ENCODE assay signal across 8 cellular contexts in the genomic region with DNA sequence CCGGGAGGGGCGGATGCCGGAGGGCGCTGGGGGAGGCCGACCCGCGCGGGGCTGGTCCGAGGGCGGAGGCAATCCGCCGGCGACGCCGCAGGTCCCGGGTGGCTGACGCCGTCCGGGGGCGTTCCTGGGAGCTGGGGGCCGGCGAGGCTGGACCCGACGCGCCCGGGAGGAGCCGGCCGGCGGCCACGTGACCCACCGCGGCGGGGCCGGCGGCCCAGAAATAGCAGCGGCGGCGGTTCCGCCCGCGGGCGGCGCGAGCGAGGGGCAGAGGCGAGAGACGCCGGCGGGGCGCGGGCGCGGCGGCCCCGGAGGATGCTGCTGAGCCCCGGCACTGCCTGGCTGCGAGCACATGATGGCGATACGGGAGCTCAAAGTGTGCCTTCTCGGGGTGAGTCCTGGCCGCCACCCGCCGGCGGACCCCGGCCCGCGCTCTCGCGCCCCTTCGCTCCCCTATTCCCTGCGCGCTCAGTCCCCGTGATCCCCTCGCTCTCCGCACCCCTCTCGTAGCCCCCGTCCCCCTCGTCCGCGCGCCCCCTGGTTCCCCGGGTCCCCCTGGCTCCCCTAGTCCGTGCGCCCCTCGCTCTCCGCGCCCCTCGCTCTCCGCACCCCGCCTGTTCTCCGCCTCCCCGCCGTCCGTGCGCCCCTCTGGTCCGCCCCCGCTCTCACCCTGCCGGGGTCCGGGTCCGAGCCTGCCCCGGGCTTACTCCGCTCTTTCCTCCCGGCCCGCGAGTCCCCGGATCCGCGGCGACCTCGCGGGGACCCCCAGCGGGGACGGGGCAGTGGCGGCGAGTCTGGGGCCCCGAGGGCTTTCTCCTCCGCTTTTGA. TPM values are rescaled to one million over a fixed set of nuclear protein-coding genes. Genes with fewer than 3 reads are reported as not detected.
A peak's percentile ranks its signal among the peaks of the same experiment; 100 is the strongest.
DNase-seq lines count a peak whose midpoint lies in the region; ATAC-seq and TF ChIP-seq lines count a peak whose summit lies in the region.

A gene with protein sequence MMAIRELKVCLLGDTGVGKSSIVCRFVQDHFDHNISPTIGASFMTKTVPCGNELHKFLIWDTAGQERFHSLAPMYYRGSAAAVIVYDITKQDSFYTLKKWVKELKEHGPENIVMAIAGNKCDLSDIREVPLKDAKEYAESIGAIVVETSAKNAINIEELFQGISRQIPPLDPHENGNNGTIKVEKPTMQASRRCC (plus strand): TSS at position 245 of the 825 bp plus-strand sequence. CDS start 105 bp downstream, at position 350.

- peak within 1 kb of the TSS; percentile 60 for H3K9ac ChIP-seq in HUES48 (ENCODE audit: low read depth, low read length)

- H3K36me3 ChIP-seq in CD4-positive, alpha-beta memory T cell (ENCODE audit: insufficient read depth, low read length) = no peaks in the 10 kb centered on the region
- no peaks in the 10 kb centered on the region for H3K36me3 ChIP-seq in HUES48 (ENCODE audit: control insufficient read depth, insufficient read depth, low read length)

- peaks cover 17 to 33% (median 24%) of the 10 kb centered on the region in 4 donors for H3K4me1 Mint-ChIP-seq in CD4-positive, alpha-beta memory T cell
- peaks cover 27% of the 10 kb centered on the region for H3K4me1 Mint-ChIP-seq in activated naive CD8-positive, alpha-beta T cell treated with anti-CD3 and anti-CD28 coated beads, Interleukin-2, amount 50 U/mL, for 24 hours
- H3K4me1 Mint-ChIP-seq in neural crest cell = peaks cover 34% of the 10 kb centered on the region

- H3K36me3 Mint-ChIP-seq in CD4-positive, alpha-beta memory T cell = no peaks in the 10 kb centered on the region
- no peaks in the 10 kb centered on the region for H3K36me3 Mint-ChIP-seq in activated naive CD8-positive, alpha-beta T cell treated with anti-CD3 and anti-CD28 coated beads, Interleukin-2, amount 50 U/mL, for 24 hours (ENCODE audit: low read depth)
- H3K36me3 Mint-ChIP-seq in neural crest cell (ENCODE audit: low read depth) = no peaks in the 10 kb centered on the region

- H3K27ac ChIP-seq in CD4-positive, alpha-beta memory T cell (ENCODE audit: low read depth, low read length) = no peak within 1 kb of the TSS
- H3K27ac ChIP-seq in HUES48 (ENCODE audit: low read depth, low read length) = peak within 1 kb of the TSS; percentile 18

- H3K27me3 Mint-ChIP-seq in CD4-positive, alpha-beta memory T cell = peaks cover 58 to 62% of the 10 kb centered on the region in 2 donors
- H3K27me3 Mint-ChIP-seq in activated naive CD8-positive, alpha-beta T cell treated with anti-CD3 and anti-CD28 coated beads, Interleukin-2, amount 50 U/mL, for 24 hours = peaks cover 79% of the 10 kb centered on the region
- H3K27me3 Mint-ChIP-seq in neural crest cell (ENCODE audit: low read depth) = peaks cover 47% of the 10 kb centered on the region

- no peak for DNase-seq in CD4-positive, alpha-beta memory T cell
- peak; percentile 23 for DNase-seq in activated naive CD8-positive, alpha-beta T cell treated with anti-CD3 and anti-CD28 coated beads, Interleukin-2, amount 50 U/mL, for 24 hours
- DNase-seq in glomerular endothelial cell (ENCODE audit: extremely low read depth, low read depth, low spot score) (no peak), neural crest cell (ENCODE audit: low read depth, low spot score) (peak; percentile 40)

- CTCF ChIA-PET in CD4-positive, alpha-beta memory T cell (lab: Charles Lee; ENCODE audit: partially characterized antibody) = no interaction called here

- no peaks in the 10 kb centered on the region for H3K9me3 ChIP-seq in CD4-positive, alpha-beta memory T cell (ENCODE audit: control insufficient read depth in 1 of 2, low read length in 2 of 2)
- no peaks in the 10 kb centered on the region for H3K9me3 ChIP-seq in HUES48 (ENCODE audit: control insufficient read depth, insufficient read depth, low read length)

- H3K4me1 ChIP-seq in CD4-positive, alpha-beta memory T cell (ENCODE audit: insufficient read depth, low read length) = peaks cover 10% of the 10 kb centered on the region
- peaks cover 28% of the 10 kb centered on the region for H3K4me1 ChIP-seq in HUES48 (ENCODE audit: control insufficient read depth, insufficient read depth, low read length)

- intact Hi-C loops in CD4-positive, alpha-beta memory T cell (cut with micrococcal nuclease) = no loop called here

- peaks cover 0 to 3% (median 0%) of the 10 kb centered on the region in 8 donors for H3K9me3 Mint-ChIP-seq in CD4-positive, alpha-beta memory T cell
- no peaks in the 10 kb centered on the region for H3K9me3 Mint-ChIP-seq in activated naive CD8-positive, alpha-beta T cell treated with anti-CD3 and anti-CD28 coated beads, Interleukin-2, amount 50 U/mL, for 24 hours
- no peaks in the 10 kb centered on the region for H3K9me3 Mint-ChIP-seq in neural crest cell

- ATAC-seq in GM19035 (IDR thresholded peaks at IDR 0.05; ENCODE audit: unreplicated experiment) = peak; percentile 39
- peak; percentile 26 for ATAC-seq in activated naive CD8-positive, alpha-beta T cell treated with anti-CD3 and anti-CD28 coated beads, Interleukin-2, amount 50 U/mL, for 24 hours
- no peak for ATAC-seq in GM21786 (IDR thresholded peaks at IDR 0.05; ENCODE audit: unreplicated experiment)
- ATAC-seq in GM18517 (IDR thresholded peaks at IDR 0.05; ENCODE audit: unreplicated experiment) = no peak

- H3K4me3 ChIP-seq in CD4-positive, alpha-beta memory T cell (ENCODE audit: low read length in 2 of 2) = no peak within 1 kb of the TSS
- peak within 1 kb of the TSS; percentile 74 for H3K4me3 ChIP-seq in HUES48 (ENCODE audit: low read depth, low read length)

- TF ChIP-seq CTCF in neural crest cell (conservative IDR thresholded peaks at IDR 0.05) = no peak

- no peak within 1 kb of the TSS for H3K27ac Mint-ChIP-seq in CD4-positive, alpha-beta memory T cell
- H3K27ac Mint-ChIP-seq in activated naive CD8-positive, alpha-beta T cell treated with anti-CD3 and anti-CD28 coated beads, Interleukin-2, amount 50 U/mL, for 24 hours = peak within 1 kb of the TSS; percentile 36
- no peak within 1 kb of the TSS for H3K27ac Mint-ChIP-seq in neural crest cell (ENCODE audit: unreplicated experiment)

- peaks cover 9% of the 10 kb centered on the region for H3K27me3 ChIP-seq in CD4-positive, alpha-beta memory T cell (ENCODE audit: insufficient read depth, low read length)
- H3K27me3 ChIP-seq in HUES48 (ENCODE audit: control insufficient read depth, insufficient read depth, low read length) = peaks cover 47% of the 10 kb centered on the region

- H3K4me3 Mint-ChIP-seq in CD4-positive, alpha-beta memory T cell = peak within 1 kb of the TSS; percentile 65 to 84 (median 77)
- peak within 1 kb of the TSS; percentile 71 for H3K4me3 Mint-ChIP-seq in activated naive CD8-positive, alpha-beta T cell treated with anti-CD3 and anti-CD28 coated beads, Interleukin-2, amount 50 U/mL, for 24 hours
- peak within 1 kb of the TSS; percentile 90 for H3K4me3 Mint-ChIP-seq in neural crest cell

- POLR2A ChIA-PET in CD4-positive, alpha-beta memory T cell (lab: Charles Lee; ENCODE audit: partially characterized antibody) = no interaction called here

RNA-seq across cellular contexts. Expression of the gene that starts here (rescaled TPM):
- total RNA-seq in CD4-positive, alpha-beta memory T cell = 1 to 10 TPM; 1.8 TPM
- polyA plus RNA-seq in CD4-positive, alpha-beta memory T cell = 1 to 10 TPM in 1 of 2 donors, under 1 TPM in 1; 0.07 to 1.0 TPM
- total RNA-seq in glomerular endothelial cell = 19.4 and 32.8 TPM in 2 replicates
- 18.9 and 23.6 TPM in 2 replicates for total RNA-seq in neural crest cell

Comparison
In these comparisons a context has a peak if more than half of its experiments do, and no peak if none do; other contexts are left out.
1. DNase-seq: peak in activated naive CD8-positive, alpha-beta T cell treated with anti-CD3 and anti-CD28 coated beads, Interleukin-2, amount 50 U/mL, for 24 hours (single experiment) and neural crest cell (single experiment); none in CD4-positive, alpha-beta memory T cell (0 of 5) and glomerular endothelial cell (single experiment).
2. ATAC-seq: peak in GM19035 (single experiment) and activated naive CD8-positive, alpha-beta T cell treated with anti-CD3 and anti-CD28 coated beads, Interleukin-2, amount 50 U/mL, for 24 hours (single experiment); none in GM21786 (single experiment) and GM18517 (single experiment).
3. Peak in every context shown above with its lines, with median percentiles within 50 percentile points of each other: H3K4me3 Mint-ChIP-seq.